ENCODE assay signal across 24 cellular contexts in genomic region chr6:48994811-48995210, GRCh38.
A peak's percentile ranks its signal among the peaks of the same experiment; 100 is the strongest.
DNase-seq lines count a peak whose midpoint lies in the region; ATAC-seq and TF ChIP-seq lines count a peak whose summit lies in the region.
"Had no signal": no experiment of that assay in that cellular context is flagged by ENCODE, and none has a peak within 500 bp of the region (broad histone marks: within the 10 kb centered on the region; RNA-seq: fewer than 3 reads in every experiment).

No MANE protein-coding gene starts in this region.

- H3K27me3 ChIP-seq in mesenchymal stem cell (ENCODE audit: control insufficient read depth in 1 of 2, insufficient read depth in 1 of 2, low read length in 2 of 2) (no peaks in the 10 kb centered on the region), tibial nerve (no peaks in the 10 kb centered on the region)
- H3K27me3 ChIP-seq: left lung had no signal

- WGBS in mesenchymal stem cell: 60% methylated on average over 2 of the region's 2 CpGs
- WGBS in tibial nerve, 2 donors: 68 to 75% methylated on average over 2 of the region's 2 CpGs

- peak overlapping the region in 1 of 2 experiments; percentile 24 for H3K18ac ChIP-seq in mesenchymal stem cell (ENCODE audit: low read depth in 1 of 2, low read length in 2 of 2)

- H3K4me2 ChIP-seq in mesenchymal stem cell (ENCODE audit: low read length, poor library complexity, severe bottlenecking): no peak overlapping the region

- no peaks in the 10 kb centered on the region for H3K79me1 ChIP-seq in mesenchymal stem cell (replicated peaks; ENCODE audit: low read length, poor library complexity, severe bottlenecking)

- no peak overlapping the region for H3K14ac ChIP-seq in mesenchymal stem cell (ENCODE audit: low read length in 2 of 2)

- H3K27me3 Mint-ChIP-seq in T-helper 17 cell: no peaks in the 10 kb centered on the region
- H3K27me3 Mint-ChIP-seq: naive thymus-derived CD8-positive, alpha-beta T cell; T-cell; type B pancreatic cell had no signal

- H3K36me3 ChIP-seq in mesenchymal stem cell (ENCODE audit: control insufficient read depth in 1 of 2, insufficient read depth in 2 of 2, low read depth in 1 of 2, low read length in 2 of 2) (no peaks in the 10 kb centered on the region), tibial nerve (no peaks in the 10 kb centered on the region)
- H3K36me3 ChIP-seq: left lung had no signal

- H3K9me3 ChIP-seq in mesenchymal stem cell (ENCODE audit: control insufficient read depth, low read length) (peaks cover 8% of the 10 kb centered on the region), tibial nerve (peaks cover 0 to 9% (median 0%) of the 10 kb centered on the region in 4 donors), T-helper 17 cell (ENCODE audit: control insufficient read depth, low read length, poor library complexity, severe bottlenecking) (no peaks in the 10 kb centered on the region)

- H3K4ac ChIP-seq in mesenchymal stem cell (ENCODE audit: low read depth in 1 of 2, low read length in 2 of 2): no peak overlapping the region

- H3K23ac ChIP-seq in mesenchymal stem cell (ENCODE audit: low read length in 2 of 2): no peak overlapping the region

- peak overlapping the region; percentile 42 for H2AFZ ChIP-seq in mesenchymal stem cell (ENCODE audit: low read depth, low read length)

- in situ Hi-C loops in SK-MEL-5 (cut with HindIII; ENCODE audit: low pct_unique_long_range_greater_than_20kb, low sequenced_read_pairs): no loop called here

- no peak for TF ChIP-seq POLR2A in tibial nerve (IDR thresholded peaks at IDR 0.05)

- H4K91ac ChIP-seq in mesenchymal stem cell (ENCODE audit: low read length): no peak overlapping the region

- no peak for ATAC-seq in T-helper 17 cell
- ATAC-seq: activated T-cell treated with anti-CD3 and anti-CD28 coated beads, Interleukin-2, amount 50 U/mL, for 4 hours; left lung; naive thymus-derived CD8-positive, alpha-beta T cell; T-cell had no signal

- no peak overlapping the region for H2BK12ac ChIP-seq in mesenchymal stem cell (ENCODE audit: low read length in 2 of 2)

- TF ChIP-seq CTCF in tibial nerve (IDR thresholded peaks at IDR 0.05): no peak

- H2BK120ac ChIP-seq in mesenchymal stem cell (ENCODE audit: low read depth, low read length): no peak overlapping the region

- H3K4me3 ChIP-seq in mesenchymal stem cell (ENCODE audit: insufficient read depth in 1 of 2, low read depth in 1 of 2, low read length in 2 of 2): no peak overlapping the region
- H3K4me3 ChIP-seq in tibial nerve: no peak overlapping the region
- H3K4me3 ChIP-seq: left lung had no signal

- H2BK15ac ChIP-seq in mesenchymal stem cell (ENCODE audit: low read depth, poor library complexity, severe bottlenecking): no peak overlapping the region

- H3K27ac ChIP-seq in mesenchymal stem cell (ENCODE audit: low read length, poor library complexity, severe bottlenecking) (no peak overlapping the region), tibial nerve (no peak overlapping the region)
- H3K27ac ChIP-seq: left lung had no signal

- no peak overlapping the region for H3K4me3 Mint-ChIP-seq in T-helper 17 cell
- H3K4me3 Mint-ChIP-seq: activated T-cell treated with anti-CD3 and anti-CD28 coated beads, Interleukin-2, amount 50 U/mL, for 4 hours; naive thymus-derived CD8-positive, alpha-beta T cell; T-cell; type B pancreatic cell had no signal

- no peak for TF ChIP-seq EP300 in tibial nerve (IDR thresholded peaks at IDR 0.05)

- no peaks in the 10 kb centered on the region for H3K36me3 Mint-ChIP-seq in T-helper 17 cell (ENCODE audit: low read depth)
- H3K36me3 Mint-ChIP-seq: naive thymus-derived CD8-positive, alpha-beta T cell; T-cell; type B pancreatic cell had no signal

- DNase-seq in DMS 273 (lab: John Stamatoyannopoulos, UW; ENCODE audit: unreplicated experiment) (peak; percentile 11), DMS 273 treated with DMSO at 0.1 percent for 48 hours (lab: John Stamatoyannopoulos, UW) (no peak), LHCN-M2 (ENCODE audit: low read depth) (peak; percentile 1), SK-MEL-5 (ENCODE audit: low read depth, low spot score) (peak; percentile 29), mesenchymal stem cell (no peak), tibial nerve (ENCODE audit: low spot score in 2 of 2) (no peak), T-helper 17 cell (no peak), NCI-H1417 (lab: John Stamatoyannopoulos, UW) (no peak)
- DNase-seq: activated CD4-positive, alpha-beta T cell treated with anti-CD3 and anti-CD28 coated beads for 48 hours; activated T-cell treated with anti-CD3 and anti-CD28 coated beads, Interleukin-2, amount 50 U/mL, for 4 hours; AML-193; effector CD4-positive, alpha-beta T cell; foreskin fibroblast; KG1; left lung; naive thymus-derived CD8-positive, alpha-beta T cell; NCI-H1694 treated with DMSO at 0.1 percent for 48 hours; NCI-H748 treated with DMSO at 0.1 percent for 48 hours; occipital lobe; SIG-M5; small intestine; stimulated activated CD4-positive, alpha-beta T cell treated with anti-CD3 and anti-CD28 coated beads, Interleukin-2, amount 100 ng/mL, for 24 hours; T-cell had no signal

- H3K4me1 Mint-ChIP-seq in T-helper 17 cell: no peaks in the 10 kb centered on the region
- H3K4me1 Mint-ChIP-seq: naive thymus-derived CD8-positive, alpha-beta T cell; T-cell had no signal

- H3K4me1 ChIP-seq in mesenchymal stem cell (ENCODE audit: control insufficient read depth, insufficient read depth, low read depth, low read length) (no peaks in the 10 kb centered on the region), tibial nerve (no peaks in the 10 kb centered on the region)
- H3K4me1 ChIP-seq: left lung had no signal

- H2AK5ac ChIP-seq in mesenchymal stem cell (ENCODE audit: low read length, severe bottlenecking): no peak overlapping the region

- no peak overlapping the region for H2BK5ac ChIP-seq in mesenchymal stem cell (ENCODE audit: low read depth, low read length, poor library complexity, severe bottlenecking)

- H4K8ac ChIP-seq in mesenchymal stem cell (ENCODE audit: low read length): no peak overlapping the region

- H3K27ac Mint-ChIP-seq in T-helper 17 cell: no peak overlapping the region
- H3K27ac Mint-ChIP-seq: naive thymus-derived CD8-positive, alpha-beta T cell; T-cell; type B pancreatic cell had no signal

- no peak overlapping the region for H3K9ac ChIP-seq in mesenchymal stem cell (ENCODE audit: low read length)

Comparison
In these comparisons a context has a peak if more than half of its experiments do, and no peak if none do; other contexts are left out.
1. DNase-seq: peak in DMS 273 (single experiment), LHCN-M2 (single experiment) and SK-MEL-5 (single experiment); none in DMS 273 treated with DMSO at 0.1 percent for 48 hours (single experiment), mesenchymal stem cell (single experiment), tibial nerve (0 of 2), T-helper 17 cell (0 of 3) and NCI-H1417 (0 of 3).